Comparison of ENCODE assay signal across 9 cellular contexts in genomic region chr2:72892506-72893173, GRCh38. TPM values are rescaled to one million over a fixed set of nuclear protein-coding genes. Genes with fewer than 3 reads are reported as not detected.
A peak's percentile ranks its signal among the peaks of the same experiment; 100 is the strongest.
DNase-seq lines count a peak whose midpoint lies in the region; ATAC-seq and TF ChIP-seq lines count a peak whose summit lies in the region.
"Had no signal": no experiment of that assay in that cellular context is flagged by ENCODE, and none has a peak within 500 bp of the region (broad histone marks: within the 10 kb centered on the region; RNA-seq: fewer than 3 reads in every experiment).

No MANE protein-coding gene starts in this region.

- H3K4me1 ChIP-seq in parathyroid adenoma: peaks cover 13% of the 10 kb centered on the region

- no peak overlapping the region for H2AFZ ChIP-seq in parathyroid adenoma

- no peaks in the 10 kb centered on the region for H3K27me3 ChIP-seq in parathyroid adenoma (ENCODE audit: control insufficient read depth, insufficient read depth, low read length)

- DNase-seq in EH (ENCODE audit: low read depth): peak; percentile 78
- DNase-seq in HuH-7 (ENCODE audit: low spot score): peak; percentile 80
- peak; percentile 45 for DNase-seq in RPMI7951 (ENCODE audit: low read depth)
- DNase-seq in activated gamma-delta T cell treated with Interleukin-2 at 50 U/mL for 16 hours: peak; percentile 44
- peak; percentile 77 for DNase-seq in glomerular visceral epithelial cell (ENCODE audit: extremely low spot score)
- DNase-seq in NCI-H1048 (lab: John Stamatoyannopoulos, UW): no peak

- H3K9me3 ChIP-seq in parathyroid adenoma (ENCODE audit: control insufficient read depth, low read length): no peaks in the 10 kb centered on the region

- no peak overlapping the region for H3K4me2 ChIP-seq in parathyroid adenoma (ENCODE audit: low read length)

- ATAC-seq in GM21447 (IDR thresholded peaks at IDR 0.05; ENCODE audit: unreplicated experiment): peak; percentile 70

- H3K36me3 ChIP-seq in parathyroid adenoma (ENCODE audit: control insufficient read depth, insufficient read depth, low read length): no peaks in the 10 kb centered on the region

- no peak overlapping the region for H3K4me3 ChIP-seq in parathyroid adenoma (ENCODE audit: low read depth, low read length)

- peak; percentile 82 for TF ChIP-seq CTCF in parathyroid adenoma (IDR thresholded peaks at IDR 0.05)

- no peak overlapping the region for H3K9ac ChIP-seq in parathyroid adenoma

- peaks cover 7% of the 10 kb centered on the region for H3K79me2 ChIP-seq in parathyroid adenoma

- no peak overlapping the region for H3K27ac ChIP-seq in parathyroid adenoma

RNA-seq across cellular contexts. Expression of gene SPR, which starts 5.4 kb away (rescaled TPM):
- 26.6 and 30.7 TPM in 2 replicates for total RNA-seq in RPMI7951 (2014; rRNA removed; shearing (Covaris generic))

RNA-seq across cellular contexts. Expression of gene EMX1, which starts 24.7 kb away (rescaled TPM):
- not detected in 2 replicates for total RNA-seq in RPMI7951 (2014; rRNA removed; shearing (Covaris generic))
- total RNA-seq: subcutaneous adipose tissue had no signal
